18 cellular contexts compared by ENCODE assay signal in genomic region chr1:162229534-162229933, GRCh38.
DNase-seq lines count a peak whose midpoint lies in the region; ATAC-seq and TF ChIP-seq lines count a peak whose summit lies in the region.
"Had no signal": no experiment of that assay in that cellular context is flagged by ENCODE, and none has a peak within 500 bp of the region (broad histone marks: within the 10 kb centered on the region; RNA-seq: fewer than 3 reads in every experiment).

No MANE protein-coding gene starts in this region.

- H3K79me2 ChIP-seq in MM.1S (ENCODE audit: low read length), result no peaks in the 10 kb centered on the region

- H2AFZ ChIP-seq in MM.1S (ENCODE audit: low read length), result no peak overlapping the region

- H3K27me3 ChIP-seq in MM.1S (replicated peaks; ENCODE audit: insufficient read depth, low read length) (no peaks in the 10 kb centered on the region), neutrophil (no peaks in the 10 kb centered on the region)
- H3K27me3 ChIP-seq: SJCRH30 had no signal

- peak overlapping the region; percentile 36; the same call in 1 of the 2 replicates for H3K4me2 ChIP-seq in MM.1S (ENCODE audit: low read depth, low read length)

- no peak for TF ChIP-seq CTCF in MM.1S (IDR thresholded peaks at IDR 0.05; ENCODE audit: low read length)
- no peak for TF ChIP-seq CTCF in neutrophil (IDR thresholded peaks at IDR 0.05)

- H3K4me1 ChIP-seq in MM.1S (ENCODE audit: low read length) (peaks cover 26% of the 10 kb centered on the region), neutrophil (ENCODE audit: control insufficient read depth in 1 of 2, insufficient read depth in 1 of 2, low read depth in 1 of 2, low read length in 1 of 2) (peaks cover 27 to 43% of the 10 kb centered on the region in 2 experiments)
- H3K4me1 ChIP-seq: SJCRH30 had no signal

- H3K9ac ChIP-seq in MM.1S (ENCODE audit: low read length), result no peak overlapping the region

- H3K4me3 ChIP-seq in MM.1S (ENCODE audit: low read length) (no peak overlapping the region), neutrophil (ENCODE audit: low read depth in 1 of 2, low read length in 1 of 2) (peak overlapping the region in 1 of 2 experiments; percentile 6)
- H3K4me3 ChIP-seq: SJCRH30, thoracic aorta had no signal

- H3K36me3 ChIP-seq in MM.1S (replicated peaks; ENCODE audit: insufficient read depth, low read length) (no peaks in the 10 kb centered on the region), neutrophil (no peaks in the 10 kb centered on the region)
- H3K36me3 ChIP-seq: SJCRH30, thoracic aorta had no signal

- H3K9me3 ChIP-seq in MM.1S (replicated peaks; ENCODE audit: insufficient read depth, low read length) (no peaks in the 10 kb centered on the region), neutrophil (no peaks in the 10 kb centered on the region)
- H3K9me3 ChIP-seq: SJCRH30, thoracic aorta had no signal

- H4K20me1 ChIP-seq in MM.1S (ENCODE audit: insufficient read depth, low read length), result no peaks in the 10 kb centered on the region

- H3K27ac ChIP-seq in MM.1S (ENCODE audit: low read length), result peak overlapping the region; percentile 51; the same call in 1 of the 2 replicates
- H3K27ac ChIP-seq in neutrophil, result peak overlapping the region; percentile 77
- H3K27ac ChIP-seq: SJCRH30, thoracic aorta had no signal

- peak; percentile 85 for ATAC-seq in GM18868 (IDR thresholded peaks at IDR 0.05; ENCODE audit: unreplicated experiment)
- ATAC-seq: activated CD8-positive, alpha-beta T cell treated with anti-CD3 and anti-CD28 coated beads, Interleukin-2, amount 10 ng/mL, durations not matched to agents 7 days and 5 days; activated T-cell treated with anti-CD3 and anti-CD28 coated beads, Interleukin-2, amount 50 U/mL, for 4 hours; CD8-positive, alpha-beta T cell; T-helper 17 cell had no signal

- peaks cover 13% of the 10 kb centered on the region for H3F3A ChIP-seq in MM.1S (ENCODE audit: insufficient read depth, low read length)

- DNase-seq in MM.1S (peak; percentile 42), SIG-M5 treated with dmso at 0.1 percent for 504 hours (lab: John Stamatoyannopoulos, UW; ENCODE audit: unreplicated experiment) (peak; percentile 80), DMS114 treated with DMSO at 0.1 percent for 48 hours (lab: John Stamatoyannopoulos, UW; ENCODE audit: unreplicated experiment) (no peak), epidermal melanocyte (ENCODE audit: insufficient read length, low spot score) (no peak), HuH-7.5 (ENCODE audit: low spot score) (no peak), midbrain (lab: John Stamatoyannopoulos, UW) (no peak)
- DNase-seq: activated CD8-positive, alpha-beta T cell treated with anti-CD3 and anti-CD28 coated beads, Interleukin-2, amount 10 ng/mL, durations not matched to agents 7 days and 5 days; activated naive CD4-positive, alpha-beta T cell treated with anti-CD3 and anti-CD28 coated beads for 36 hours; activated T-cell treated with anti-CD3 and anti-CD28 coated beads, Interleukin-2, amount 50 U/mL, for 4 hours; CD8-positive, alpha-beta T cell; DND-41; effector CD4-positive, alpha-beta T cell; NCI-H1048; T-helper 17 cell had no signal

- no peaks in the 10 kb centered on the region for H3K9me2 ChIP-seq in MM.1S (replicated peaks; ENCODE audit: insufficient read depth, low read length)

Comparison
In these comparisons a context has a peak if more than half of its experiments do, and no peak if none do; other contexts are left out.
1. DNase-seq: peak in MM.1S (single experiment) and SIG-M5 treated with dmso at 0.1 percent for 504 hours (single experiment); none in DMS114 treated with DMSO at 0.1 percent for 48 hours (single experiment), epidermal melanocyte (single experiment), HuH-7.5 (single experiment) and midbrain (single experiment).